In genomic region chr7:4722960-4723359, GRCh38 we compare ENCODE assay signal across 13 cellular contexts.
"Had no signal": no experiment of that assay in that cellular context is flagged by ENCODE, and none has a peak within 500 bp of the region (broad histone marks: within the 10 kb centered on the region; RNA-seq: fewer than 3 reads in every experiment).

No MANE protein-coding gene starts in this region.

- H3K4me3 ChIP-seq: upper lobe of left lung had no signal

- H2AFZ ChIP-seq: parathyroid adenoma had no signal

- FAIRE-seq: astrocyte had no signal

- H3K4me3 Mint-ChIP-seq: activated CD8-positive, alpha-beta T cell treated with anti-CD3 and anti-CD28 coated beads, Interleukin-2, amount 10 ng/mL, durations not matched to agents 7 days and 5 days; effector memory CD8-positive, alpha-beta T cell; neural crest cell; stimulated activated memory B cell treated with anti-CD40 and anti-IgM and Interleukin-4, amounts not matched to agents 10 μg/mL and 1 μg/mL and 100 μg/mL, for 72 hours had no signal

- H3K9me3 ChIP-seq: upper lobe of left lung had no signal

- H3K27me3 Mint-ChIP-seq: effector memory CD8-positive, alpha-beta T cell; stimulated activated memory B cell treated with anti-CD40 and anti-IgM and Interleukin-4, amounts not matched to agents 10 μg/mL and 1 μg/mL and 100 μg/mL, for 72 hours had no signal

- ATAC-seq: activated CD8-positive, alpha-beta T cell treated with anti-CD3 and anti-CD28 coated beads, Interleukin-2, amount 10 ng/mL, durations not matched to agents 7 days and 5 days; effector memory CD8-positive, alpha-beta T cell; stimulated activated memory B cell treated with anti-CD40 and anti-IgM and Interleukin-4, amounts not matched to agents 10 μg/mL and 1 μg/mL and 100 μg/mL, for 72 hours had no signal

- H3K27ac Mint-ChIP-seq: stimulated activated memory B cell treated with anti-CD40 and anti-IgM and Interleukin-4, amounts not matched to agents 10 μg/mL and 1 μg/mL and 100 μg/mL, for 72 hours had no signal

- DNase-seq: activated CD4-positive, alpha-beta T cell treated with anti-CD3 and anti-CD28 coated beads for 4 hours; activated CD8-positive, alpha-beta memory T cell treated with anti-CD3 and anti-CD28 coated beads, Interleukin-2, amount 50 U/mL, for 48 hours; activated CD8-positive, alpha-beta T cell treated with anti-CD3 and anti-CD28 coated beads, Interleukin-2, amount 10 ng/mL, durations not matched to agents 7 days and 5 days; central memory CD4-positive, alpha-beta T cell; effector memory CD8-positive, alpha-beta T cell; erythroblast; retina had no signal

- H3K9ac ChIP-seq: parathyroid adenoma had no signal

- H3K9me3 Mint-ChIP-seq: effector memory CD8-positive, alpha-beta T cell; neural crest cell; stimulated activated memory B cell treated with anti-CD40 and anti-IgM and Interleukin-4, amounts not matched to agents 10 μg/mL and 1 μg/mL and 100 μg/mL, for 72 hours had no signal

- H3K4me1 ChIP-seq: parathyroid adenoma had no signal

- H3K27ac ChIP-seq: parathyroid adenoma, upper lobe of left lung, VCaP had no signal

- H3K27me3 ChIP-seq: upper lobe of left lung had no signal
